ENCODE assay signal across 20 cellular contexts in genomic region chr9:3968891-3969290, GRCh38.
DNase-seq lines count a peak whose midpoint lies in the region; ATAC-seq, FAIRE-seq and TF ChIP-seq lines count a peak whose summit lies in the region.
"Had no signal": no experiment of that assay in that cellular context is flagged by ENCODE, and none has a peak within 500 bp of the region (broad histone marks: within the 10 kb centered on the region; RNA-seq: fewer than 3 reads in every experiment).

No MANE protein-coding gene starts in this region.

- peaks cover 13% of the 10 kb centered on the region for H3K4me1 Mint-ChIP-seq in activated T-cell treated with anti-CD3 and anti-CD28 coated beads, Interleukin-2, amount 50 U/mL, for 24 hours (ENCODE audit: low read depth)
- H3K4me1 Mint-ChIP-seq in CD4-positive, alpha-beta T cell (ENCODE audit: low read depth): no peaks in the 10 kb centered on the region
- H3K4me1 Mint-ChIP-seq: activated CD4-positive, alpha-beta T cell treated with anti-CD3 and anti-CD28 coated beads, Interleukin-2, amount 10 ng/mL, durations not matched to agents 7 days and 5 days; stimulated activated memory B cell treated with anti-CD40 and anti-IgM and Interleukin-4, amounts not matched to agents 10 μg/mL and 1 μg/mL and 100 μg/mL, for 72 hours had no signal

- no peaks in the 10 kb centered on the region for H3K9me3 Mint-ChIP-seq in activated T-cell treated with anti-CD3 and anti-CD28 coated beads, Interleukin-2, amount 50 U/mL, for 24 hours
- H3K9me3 Mint-ChIP-seq in CD4-positive, alpha-beta T cell: no peaks in the 10 kb centered on the region
- H3K9me3 Mint-ChIP-seq: activated CD4-positive, alpha-beta T cell treated with anti-CD3 and anti-CD28 coated beads, Interleukin-2, amount 10 ng/mL, durations not matched to agents 7 days and 5 days; CD8-positive, alpha-beta T cell; stimulated activated memory B cell treated with anti-CD40 and anti-IgM and Interleukin-4, amounts not matched to agents 10 μg/mL and 1 μg/mL and 100 μg/mL, for 72 hours had no signal

- no peaks in the 10 kb centered on the region for H3K9me3 ChIP-seq in CD4-positive, alpha-beta T cell (ENCODE audit: control insufficient read depth, low read length)
- H3K9me3 ChIP-seq: tibial artery had no signal

- no peak for DNase-seq in activated T-cell treated with anti-CD3 and anti-CD28 coated beads, Interleukin-2, amount 50 U/mL, for 24 hours
- no peak for DNase-seq in activated T-cell treated with anti-CD3 and anti-CD28 coated beads, Interleukin-2, amount 50 U/mL, for 1 hour
- DNase-seq in RCC 7860 (ENCODE audit: low spot score) (peak; percentile 80), epithelial cell of prostate (ENCODE audit: low read depth, low spot score) (peak; percentile 74), urothelium cell line (ENCODE audit: low spot score) (peak; percentile 15), DMS 273 (lab: John Stamatoyannopoulos, UW; ENCODE audit: unreplicated experiment) (no peak), D341Med (ENCODE audit: low spot score) (no peak)
- DNase-seq in CD4-positive, alpha-beta T cell: no peak
- DNase-seq: activated CD4-positive, alpha-beta T cell treated with anti-CD3 and anti-CD28 coated beads, Interleukin-2, amount 10 ng/mL, durations not matched to agents 7 days and 5 days; CD8-positive, alpha-beta T cell; effector CD8-positive, alpha-beta T cell; kidney glomerular epithelial cell; NCI-H2029 treated with DMSO at 0.1 percent for 48 hours; NCI-H524; nephron progenitor cell; stimulated activated CD4-positive, alpha-beta T cell treated with anti-CD3 and anti-CD28 coated beads, Interleukin-12 subunit alpha, Interleukin-12 subunit beta, amount 100 ng/mL, for 4 hours; tibial artery had no signal

- peaks cover 4% of the 10 kb centered on the region for H3K27me3 Mint-ChIP-seq in activated T-cell treated with anti-CD3 and anti-CD28 coated beads, Interleukin-2, amount 50 U/mL, for 24 hours
- H3K27me3 Mint-ChIP-seq in CD4-positive, alpha-beta T cell: peaks cover 15% of the 10 kb centered on the region

- intact Hi-C loops in CD4-positive, alpha-beta T cell (cut with DNase I, micrococcal nuclease): no loop called here

- CTCF ChIA-PET in CD4-positive, alpha-beta T cell (lab: Charles Lee): no interaction called here

- no peak for TF ChIP-seq CTCF in CD4-positive, alpha-beta T cell (IDR thresholded peaks at IDR 0.05)

- H3K4me3 Mint-ChIP-seq in activated T-cell treated with anti-CD3 and anti-CD28 coated beads, Interleukin-2, amount 50 U/mL, for 24 hours: no peak overlapping the region
- no peak overlapping the region for H3K4me3 Mint-ChIP-seq in CD4-positive, alpha-beta T cell
- H3K4me3 Mint-ChIP-seq: activated CD4-positive, alpha-beta T cell treated with anti-CD3 and anti-CD28 coated beads, Interleukin-2, amount 10 ng/mL, durations not matched to agents 7 days and 5 days; activated naive CD8-positive, alpha-beta T cell; CD8-positive, alpha-beta T cell; nephron progenitor cell; stimulated activated memory B cell treated with anti-CD40 and anti-IgM and Interleukin-4, amounts not matched to agents 10 μg/mL and 1 μg/mL and 100 μg/mL, for 72 hours had no signal

- POLR2A ChIA-PET in CD4-positive, alpha-beta T cell (lab: Charles Lee): no interaction called here

- peak overlapping the region; percentile 6 for H3K27ac Mint-ChIP-seq in activated T-cell treated with anti-CD3 and anti-CD28 coated beads, Interleukin-2, amount 50 U/mL, for 24 hours
- H3K27ac Mint-ChIP-seq in CD4-positive, alpha-beta T cell: no peak overlapping the region
- H3K27ac Mint-ChIP-seq: activated CD4-positive, alpha-beta T cell treated with anti-CD3 and anti-CD28 coated beads, Interleukin-2, amount 10 ng/mL, durations not matched to agents 7 days and 5 days; activated naive CD8-positive, alpha-beta T cell; CD8-positive, alpha-beta T cell; nephron progenitor cell; stimulated activated memory B cell treated with anti-CD40 and anti-IgM and Interleukin-4, amounts not matched to agents 10 μg/mL and 1 μg/mL and 100 μg/mL, for 72 hours had no signal

- no peaks in the 10 kb centered on the region for H3K36me3 Mint-ChIP-seq in activated T-cell treated with anti-CD3 and anti-CD28 coated beads, Interleukin-2, amount 50 U/mL, for 24 hours (ENCODE audit: low read depth)
- H3K36me3 Mint-ChIP-seq in CD4-positive, alpha-beta T cell (ENCODE audit: low read depth): no peaks in the 10 kb centered on the region
- H3K36me3 Mint-ChIP-seq: activated naive CD8-positive, alpha-beta T cell; CD8-positive, alpha-beta T cell; stimulated activated memory B cell treated with anti-CD40 and anti-IgM and Interleukin-4, amounts not matched to agents 10 μg/mL and 1 μg/mL and 100 μg/mL, for 72 hours had no signal

- peak overlapping the region; percentile 38 for H3K27ac ChIP-seq in epithelial cell of prostate
- H3K27ac ChIP-seq in CD4-positive, alpha-beta T cell (ENCODE audit: low read depth, low read length): no peak overlapping the region
- H3K27ac ChIP-seq: tibial artery had no signal

- FAIRE-seq in RCC 7860 (lab: Jason Lieb, UNC) (peak; percentile 79), urothelium cell line (lab: Jason Lieb, UNC) (no peak)

- no peaks in the 10 kb centered on the region for H3K27me3 ChIP-seq in CD4-positive, alpha-beta T cell (ENCODE audit: control insufficient read depth, insufficient read depth, low read length)
- H3K27me3 ChIP-seq: hepatocyte, tibial artery had no signal

- ATAC-seq in CD4-positive, alpha-beta T cell (ENCODE audit: poor library complexity): no peak
- ATAC-seq: CD8-positive, alpha-beta T cell; stimulated activated memory B cell treated with anti-CD40 and anti-IgM and Interleukin-4, amounts not matched to agents 10 μg/mL and 1 μg/mL and 100 μg/mL, for 72 hours had no signal

Comparison
In these comparisons a context has a peak if more than half of its experiments do, and no peak if none do; other contexts are left out.
1. DNase-seq: peak in RCC 7860 (single experiment), epithelial cell of prostate (single experiment) and urothelium cell line (single experiment); none in activated T-cell treated with anti-CD3 and anti-CD28 coated beads, Interleukin-2, amount 50 U/mL, for 24 hours (single experiment), activated T-cell treated with anti-CD3 and anti-CD28 coated beads, Interleukin-2, amount 50 U/mL, for 1 hour (single experiment), DMS 273 (single experiment), D341Med (single experiment) and CD4-positive, alpha-beta T cell (0 of 10).